In the genomic region with DNA sequence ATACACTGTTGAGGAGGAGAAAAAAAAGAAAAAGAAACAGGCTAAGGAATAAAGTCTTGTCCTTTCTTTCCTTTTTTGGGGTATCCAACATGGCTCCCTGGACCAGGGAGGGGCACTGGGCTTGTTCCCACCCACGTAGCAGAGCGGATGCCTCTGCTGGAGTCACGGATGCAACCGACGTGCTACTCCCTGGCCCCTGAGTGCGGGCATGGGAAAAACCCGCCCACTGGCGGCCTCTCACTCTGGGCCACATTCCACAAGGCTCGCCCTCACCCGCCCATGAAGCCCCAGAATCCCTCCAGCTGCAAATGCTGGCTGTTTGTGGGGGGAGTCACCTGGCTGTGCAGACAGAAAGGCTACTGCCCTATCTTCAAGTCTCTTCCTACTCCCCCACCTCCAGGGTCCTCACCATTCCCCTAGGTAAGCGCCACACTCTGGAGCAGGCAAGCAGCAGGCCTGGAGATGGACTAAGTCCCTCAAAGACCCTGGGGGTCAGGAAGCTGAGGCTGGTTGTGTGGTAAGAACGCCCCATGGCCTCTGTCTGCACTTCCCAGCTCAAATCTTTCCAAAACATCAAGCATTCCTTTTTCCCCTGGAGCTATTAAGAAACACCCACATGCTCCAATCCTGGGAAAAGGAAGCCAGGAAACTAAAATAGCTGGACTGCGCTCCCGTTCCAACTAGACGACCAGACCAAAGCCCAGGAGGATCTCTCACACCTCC, we compare ENCODE assay signal across 9 cellular contexts. TPM values are rescaled to one million over a fixed set of nuclear protein-coding genes. Genes with fewer than 3 reads are reported as not detected.
A peak's percentile ranks its signal among the peaks of the same experiment; 100 is the strongest.
DNase-seq lines count a peak whose midpoint lies in the region; ATAC-seq and TF ChIP-seq lines count a peak whose summit lies in the region.
"Had no signal": no experiment of that assay in that cellular context is flagged by ENCODE, and none has a peak within 500 bp of the region (broad histone marks: within the 10 kb centered on the region; RNA-seq: fewer than 3 reads in every experiment).

No MANE protein-coding gene starts in this region.

- no peak for ATAC-seq in activated T-cell treated with anti-CD3 and anti-CD28 coated beads, Interleukin-2, amount 50 U/mL, for 4 hours

- no peaks in the 10 kb centered on the region for H3K27me3 ChIP-seq in muscle layer of duodenum (ENCODE audit: low read depth, low read length)

- H3K4me3 Mint-ChIP-seq in activated T-cell treated with anti-CD3 and anti-CD28 coated beads, Interleukin-2, amount 50 U/mL, for 4 hours: no peak overlapping the region
- H3K4me3 Mint-ChIP-seq: IgD-negative memory B cell had no signal

- TF ChIP-seq CTCF in epithelial cell of esophagus (IDR thresholded peaks at IDR 0.05; ENCODE audit: insufficient read depth, low read depth, low read length, missing control alignments): no peak

- H3K9me3 ChIP-seq in muscle layer of duodenum (ENCODE audit: control insufficient read depth in 1 of 2, low read length in 2 of 2): no peaks in the 10 kb centered on the region

- H3K27me3 Mint-ChIP-seq in activated T-cell treated with anti-CD3 and anti-CD28 coated beads, Interleukin-2, amount 50 U/mL, for 4 hours (ENCODE audit: low read depth): no peaks in the 10 kb centered on the region
- H3K27me3 Mint-ChIP-seq: IgD-negative memory B cell had no signal

- H3K4me3 ChIP-seq in epithelial cell of esophagus (ENCODE audit: low read length): no peak overlapping the region
- H3K4me3 ChIP-seq in muscle layer of duodenum (ENCODE audit: low read depth in 1 of 2, low read length in 2 of 2): peak overlapping the region in 1 of 2 donors; percentile 21

- H3K27ac ChIP-seq in muscle layer of duodenum (ENCODE audit: low read length): peak overlapping the region; percentile 79

- DNase-seq in NCI-H226 (peak; percentile 98), epithelial cell of esophagus (ENCODE audit: low read depth) (peak; percentile 72), ureter (ENCODE audit: low spot score) (peak; percentile 67), iPS-NIHi7 (ENCODE audit: extremely low spot score) (no peak), NCI-H2171 (lab: John Stamatoyannopoulos, UW) (no peak), 8988T (no peak)
- no peak for DNase-seq in activated T-cell treated with anti-CD3 and anti-CD28 coated beads, Interleukin-2, amount 50 U/mL, for 4 hours

- no peaks in the 10 kb centered on the region for H3K4me1 Mint-ChIP-seq in activated T-cell treated with anti-CD3 and anti-CD28 coated beads, Interleukin-2, amount 50 U/mL, for 4 hours (ENCODE audit: low read depth)

- H3K9me3 Mint-ChIP-seq in activated T-cell treated with anti-CD3 and anti-CD28 coated beads, Interleukin-2, amount 50 U/mL, for 4 hours: no peaks in the 10 kb centered on the region

- H3K4me1 ChIP-seq in muscle layer of duodenum (ENCODE audit: control insufficient read depth in 1 of 2, insufficient read depth in 2 of 2, low read length in 2 of 2): peaks cover 41 to 68% of the 10 kb centered on the region in 2 donors

- H3K36me3 Mint-ChIP-seq in activated T-cell treated with anti-CD3 and anti-CD28 coated beads, Interleukin-2, amount 50 U/mL, for 4 hours (ENCODE audit: insufficient read depth): peaks cover 42% of the 10 kb centered on the region

- H3K36me3 ChIP-seq in muscle layer of duodenum (ENCODE audit: control insufficient read depth in 1 of 2, insufficient read depth in 2 of 2, low read length in 2 of 2): peaks cover 47 to 83% of the 10 kb centered on the region in 2 donors

RNA-seq across cellular contexts. Expression of a gene that starts 17.8 kb away (rescaled TPM):
- total RNA-seq in ureter: 2.5 TPM
- under 1 TPM in 1 of 3 donors, not detected in 2; 0.29 TPM for total RNA-seq in activated T-cell treated with anti-CD3 and anti-CD28 coated beads, Interleukin-2, amount 50 U/mL, for 4 hours

RNA-seq across cellular contexts. Expression of a gene that starts 49.3 kb away (rescaled TPM):
- 125 TPM for total RNA-seq in ureter
- under 1 TPM; 0.16 to 0.27 (median 0.18) TPM for total RNA-seq in activated T-cell treated with anti-CD3 and anti-CD28 coated beads, Interleukin-2, amount 50 U/mL, for 4 hours

Comparison
In these comparisons a context has a peak if more than half of its experiments do, and no peak if none do; other contexts are left out.
1. DNase-seq: peak in NCI-H226 (single experiment), epithelial cell of esophagus (single experiment) and ureter (single experiment); none in iPS-NIHi7 (single experiment), NCI-H2171 (single experiment), 8988T (single experiment) and activated T-cell treated with anti-CD3 and anti-CD28 coated beads, Interleukin-2, amount 50 U/mL, for 4 hours (single experiment).
2. RNA of a gene that starts 49.3 kb away (total RNA-seq): 125 TPM in ureter (single experiment); 0.16 to 0.27 TPM in activated T-cell treated with anti-CD3 and anti-CD28 coated beads, Interleukin-2, amount 50 U/mL, for 4 hours; every median in the first group is over 10 times any median in the second.